ENCODE assay signal across 12 cellular contexts in the genomic region with DNA sequence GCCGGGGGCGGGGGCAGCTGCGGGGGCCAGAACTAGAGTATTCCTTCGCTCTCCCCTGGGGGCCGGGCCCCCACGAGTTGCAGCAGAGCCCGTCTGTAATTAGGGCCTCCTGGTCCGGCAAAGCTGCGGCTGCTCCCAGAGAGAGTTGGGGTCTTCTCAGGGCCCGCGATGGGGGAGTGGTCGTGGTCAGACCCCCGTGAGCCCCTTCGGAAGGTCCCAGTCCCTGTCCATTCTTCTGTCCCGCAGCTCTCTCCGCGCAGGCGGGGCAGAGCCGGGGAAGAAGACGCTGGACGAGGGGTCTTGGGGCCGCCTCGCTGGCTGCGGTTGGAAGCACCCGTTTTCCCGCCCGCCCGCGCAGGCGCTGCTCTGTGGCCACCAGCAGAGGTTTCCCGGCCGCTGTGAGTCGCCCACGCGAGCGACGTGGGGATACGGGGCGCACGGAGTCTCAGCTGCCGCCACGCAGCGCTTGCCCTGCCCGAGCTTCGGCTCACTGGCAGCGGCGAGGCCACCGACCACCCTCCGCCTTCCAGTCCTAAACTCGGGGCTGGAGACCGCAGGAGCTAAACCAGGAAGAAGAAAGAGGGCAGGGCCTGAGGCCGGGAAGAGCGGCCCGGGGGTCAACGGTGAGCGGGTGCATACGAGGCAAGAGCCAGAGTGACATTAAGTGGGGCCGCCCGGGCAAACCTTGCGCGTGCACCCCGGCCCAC. TPM values are rescaled to one million over a fixed set of nuclear protein-coding genes. Genes with fewer than 3 reads are reported as not detected.
A peak's percentile ranks its signal among the peaks of the same experiment; 100 is the strongest.
DNase-seq lines count a peak whose midpoint lies in the region; ATAC-seq and TF ChIP-seq lines count a peak whose summit lies in the region.
"Had no signal": no experiment of that assay in that cellular context is flagged by ENCODE, and none has a peak within 500 bp of the region (broad histone marks: within the 10 kb centered on the region; RNA-seq: fewer than 3 reads in every experiment).

No MANE protein-coding gene starts in this region.

- H3K4me3 Mint-ChIP-seq in activated naive CD8-positive, alpha-beta T cell treated with anti-CD3 and anti-CD28 coated beads, Interleukin-2, amount 50 U/mL, for 24 hours, result no peak overlapping the region
- H3K4me3 Mint-ChIP-seq in activated CD8-positive, alpha-beta memory T cell treated with anti-CD3 and anti-CD28 coated beads, Interleukin-2, amount 10 ng/mL, durations not matched to agents 7 days and 5 days, result no peak overlapping the region
- H3K4me3 Mint-ChIP-seq: activated CD4-positive, alpha-beta T cell treated with anti-CD3 and anti-CD28 coated beads, Interleukin-2, amount 10 ng/mL, durations not matched to agents 24 days and 14 days had no signal

- CTCF ChIA-PET in activated CD8-positive, alpha-beta memory T cell treated with anti-CD3 and anti-CD28 coated beads, Interleukin-2, amount 10 ng/mL, durations not matched to agents 7 days and 5 days (lab: Charles Lee), result no interaction called here

- no peak overlapping the region for H3K27ac Mint-ChIP-seq in activated naive CD8-positive, alpha-beta T cell treated with anti-CD3 and anti-CD28 coated beads, Interleukin-2, amount 50 U/mL, for 24 hours
- H3K27ac Mint-ChIP-seq in activated CD8-positive, alpha-beta memory T cell treated with anti-CD3 and anti-CD28 coated beads, Interleukin-2, amount 10 ng/mL, durations not matched to agents 7 days and 5 days, result no peak overlapping the region

- H3K4me3 ChIP-seq in lower lobe of right lung (peak overlapping the region; percentile 28), suprapubic skin (peak overlapping the region; percentile 42)

- H3K27me3 ChIP-seq in lower lobe of right lung (ENCODE audit: low read depth) (peaks cover 98% of the 10 kb centered on the region), suprapubic skin (peaks cover 56% of the 10 kb centered on the region)

- no peaks in the 10 kb centered on the region for H3K9me3 ChIP-seq in lower lobe of right lung
- no peaks in the 10 kb centered on the region for H3K9me3 ChIP-seq in suprapubic skin
- H3K9me3 ChIP-seq: adrenal gland had no signal

- TF ChIP-seq EP300 in suprapubic skin (IDR thresholded peaks at IDR 0.05), result no peak

- peaks cover 75% of the 10 kb centered on the region for H3K27me3 Mint-ChIP-seq in activated naive CD8-positive, alpha-beta T cell treated with anti-CD3 and anti-CD28 coated beads, Interleukin-2, amount 50 U/mL, for 24 hours
- H3K27me3 Mint-ChIP-seq in activated CD8-positive, alpha-beta memory T cell treated with anti-CD3 and anti-CD28 coated beads, Interleukin-2, amount 10 ng/mL, durations not matched to agents 7 days and 5 days, result peaks cover 91% of the 10 kb centered on the region

- H3K9me3 Mint-ChIP-seq in activated naive CD8-positive, alpha-beta T cell treated with anti-CD3 and anti-CD28 coated beads, Interleukin-2, amount 50 U/mL, for 24 hours, result no peaks in the 10 kb centered on the region
- no peaks in the 10 kb centered on the region for H3K9me3 Mint-ChIP-seq in activated CD8-positive, alpha-beta memory T cell treated with anti-CD3 and anti-CD28 coated beads, Interleukin-2, amount 10 ng/mL, durations not matched to agents 7 days and 5 days (ENCODE audit: low read depth)
- H3K9me3 Mint-ChIP-seq: activated CD4-positive, alpha-beta T cell treated with anti-CD3 and anti-CD28 coated beads, Interleukin-2, amount 10 ng/mL, durations not matched to agents 24 days and 14 days had no signal

- peak in 1 of 2 donors; percentile 23 for ATAC-seq in lower lobe of right lung
- no peak for ATAC-seq in activated naive CD8-positive, alpha-beta T cell treated with anti-CD3 and anti-CD28 coated beads, Interleukin-2, amount 50 U/mL, for 24 hours
- ATAC-seq in HG03457 (IDR thresholded peaks at IDR 0.05; ENCODE audit: unreplicated experiment), result no peak
- no peak for ATAC-seq in activated CD8-positive, alpha-beta memory T cell treated with anti-CD3 and anti-CD28 coated beads, Interleukin-2, amount 10 ng/mL, durations not matched to agents 7 days and 5 days

- peaks cover 10% of the 10 kb centered on the region for H3K4me1 Mint-ChIP-seq in activated naive CD8-positive, alpha-beta T cell treated with anti-CD3 and anti-CD28 coated beads, Interleukin-2, amount 50 U/mL, for 24 hours
- H3K4me1 Mint-ChIP-seq in activated CD8-positive, alpha-beta memory T cell treated with anti-CD3 and anti-CD28 coated beads, Interleukin-2, amount 10 ng/mL, durations not matched to agents 7 days and 5 days, result peaks cover 5% of the 10 kb centered on the region
- H3K4me1 Mint-ChIP-seq: activated CD4-positive, alpha-beta T cell treated with anti-CD3 and anti-CD28 coated beads, Interleukin-2, amount 10 ng/mL, durations not matched to agents 24 days and 14 days had no signal

- TF ChIP-seq POLR2A in suprapubic skin (IDR thresholded peaks at IDR 0.05), result no peak

- H3K27ac ChIP-seq in lower lobe of right lung, result no peak overlapping the region
- H3K27ac ChIP-seq in suprapubic skin, result peak overlapping the region; percentile 57
- H3K27ac ChIP-seq: adrenal gland had no signal

- 36% methylated on average over 24 of the region's 62 CpGs for WGBS in suprapubic skin

- no peaks in the 10 kb centered on the region for H3K36me3 ChIP-seq in lower lobe of right lung
- H3K36me3 ChIP-seq in suprapubic skin, result no peaks in the 10 kb centered on the region
- H3K36me3 ChIP-seq: adrenal gland had no signal

- TF ChIP-seq CTCF in lower lobe of right lung (IDR thresholded peaks at IDR 0.05) (no peak), suprapubic skin (IDR thresholded peaks at IDR 0.05) (no peak)

- no peaks in the 10 kb centered on the region for H3K36me3 Mint-ChIP-seq in activated naive CD8-positive, alpha-beta T cell treated with anti-CD3 and anti-CD28 coated beads, Interleukin-2, amount 50 U/mL, for 24 hours (ENCODE audit: low read depth)
- no peaks in the 10 kb centered on the region for H3K36me3 Mint-ChIP-seq in activated CD8-positive, alpha-beta memory T cell treated with anti-CD3 and anti-CD28 coated beads, Interleukin-2, amount 10 ng/mL, durations not matched to agents 7 days and 5 days

- intact Hi-C loops in lower lobe of right lung (cut with DNase I), result no loop called here

- DNase-seq in NCI-H1417 (lab: John Stamatoyannopoulos, UW) (peak in 2 of 3 experiments; percentile 43 to 54), NCI-H1417 treated with DMSO at 0.1 percent for 48 hours (lab: John Stamatoyannopoulos, UW) (no peak), ecto neural progenitor cell (ENCODE audit: low spot score) (peak; percentile 71), lower lobe of right lung (no peak), suprapubic skin (ENCODE audit: low spot score in 2 of 2) (peak in 1 of 2 donors; percentile 62)
- no peak for DNase-seq in activated naive CD8-positive, alpha-beta T cell treated with anti-CD3 and anti-CD28 coated beads, Interleukin-2, amount 50 U/mL, for 24 hours
- DNase-seq in activated CD8-positive, alpha-beta memory T cell treated with anti-CD3 and anti-CD28 coated beads, Interleukin-2, amount 10 ng/mL, durations not matched to agents 7 days and 5 days, result no peak
- DNase-seq: 8988T; activated CD4-positive, alpha-beta T cell treated with anti-CD3 and anti-CD28 coated beads, Interleukin-2, amount 10 ng/mL, durations not matched to agents 24 days and 14 days; MV-4-11 had no signal

- H3K4me1 ChIP-seq in lower lobe of right lung (peaks cover 29% of the 10 kb centered on the region), suprapubic skin (peaks cover 48% of the 10 kb centered on the region)

RNA-seq across cellular contexts. Expression of a gene that starts 7.3 kb away (rescaled TPM):
- total RNA-seq in lower lobe of right lung (not detected), suprapubic skin (1 to 10 TPM; 2.0 to 9.7 (median 2.5) TPM)
- total RNA-seq in activated CD8-positive, alpha-beta memory T cell treated with anti-CD3 and anti-CD28 coated beads, Interleukin-2, amount 10 ng/mL, durations not matched to agents 7 days and 5 days, result not detected
- total RNA-seq: activated CD4-positive, alpha-beta T cell treated with anti-CD3 and anti-CD28 coated beads, Interleukin-2, amount 10 ng/mL, durations not matched to agents 24 days and 14 days had no signal

Comparison
In these comparisons a context has a peak if more than half of its experiments do, and no peak if none do; other contexts are left out.
1. DNase-seq: peak in NCI-H1417 (2 of 3) and ecto neural progenitor cell (single experiment); none in NCI-H1417 treated with DMSO at 0.1 percent for 48 hours (single experiment), lower lobe of right lung (single experiment), activated naive CD8-positive, alpha-beta T cell treated with anti-CD3 and anti-CD28 coated beads, Interleukin-2, amount 50 U/mL, for 24 hours (single experiment) and activated CD8-positive, alpha-beta memory T cell treated with anti-CD3 and anti-CD28 coated beads, Interleukin-2, amount 10 ng/mL, durations not matched to agents 7 days and 5 days (single experiment).